In the genomic region with DNA sequence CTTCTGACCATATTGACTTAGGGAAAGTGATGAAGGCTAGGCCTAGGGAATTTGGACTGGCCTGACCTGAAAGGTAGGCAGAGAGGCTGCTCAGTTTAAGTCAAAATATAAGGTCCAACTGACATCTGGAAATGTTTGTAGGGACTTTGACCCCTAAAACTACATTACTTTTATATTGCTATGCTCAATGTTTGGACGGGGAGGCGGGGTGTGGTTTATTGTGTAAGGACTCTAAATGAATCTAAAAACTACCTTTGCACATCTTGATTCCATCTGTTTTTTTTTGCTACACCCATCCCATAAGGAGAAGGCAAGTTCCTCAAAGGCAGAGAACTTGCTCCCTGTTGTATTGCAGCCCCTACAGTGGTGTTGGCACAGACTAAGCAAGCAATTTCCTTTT, we compare ENCODE assay signal across 27 cellular contexts.
"Had no signal": no experiment of that assay in that cellular context is flagged by ENCODE, and none has a peak within 500 bp of the region (broad histone marks: within the 10 kb centered on the region; RNA-seq: fewer than 3 reads in every experiment).

No MANE protein-coding gene starts in this region.

- H3K27ac ChIP-seq: body of pancreas, SJCRH30 had no signal

- H3K4me2 ChIP-seq: SK-N-SH had no signal

- DNase-seq: activated CD4-positive, alpha-beta T cell treated with anti-CD3 and anti-CD28 coated beads for 48 hours; activated CD4-positive, alpha-beta T cell treated with anti-CD3 and anti-CD28 coated beads, Interleukin-2, amount 50 U/mL, for 4 hours; activated CD4-positive, CD25-positive, alpha-beta regulatory T cell treated with anti-CD3 and anti-CD28 coated beads, Interleukin-2, amount 50 U/mL, for 72 hours; activated CD8-positive, alpha-beta memory T cell treated with anti-CD3 and anti-CD28 coated beads, Interleukin-2, amount 50 U/mL, for 48 hours; activated CD8-positive, alpha-beta T cell treated with anti-CD3 and anti-CD28 coated beads, Interleukin-2, amount 10 ng/mL, durations not matched to agents 7 days and 5 days; activated effector memory CD4-positive, alpha-beta T cell treated with Interleukin-2 at 50 U/mL for 16 hours; activated naive CD4-positive, alpha-beta T cell; activated T-cell treated with anti-CD3 and anti-CD28 coated beads, Interleukin-2, amount 50 U/mL, for 1 hour; aorta; body of pancreas; Kasumi-1; KBM-7; NCI-H1092; NCI-H1417; NCI-H1930; NCI-H2171 treated with DMSO at 0.1 percent for 48 hours; NCI-H69; NK-92 treated with Interleukin-12 subunit alpha and Interleukin-12 subunit beta, amount 100 ng/mL, for 24 hours; OCI-M1; Right ventricle myocardium superior; RPMI8226; SJCRH30; SK-N-SH; T-helper 1 cell had no signal

- H3K36me3 ChIP-seq: SJCRH30 had no signal

- H3K27me3 ChIP-seq: body of pancreas had no signal

- H3K9me3 Mint-ChIP-seq: activated naive CD4-positive, alpha-beta T cell treated with anti-CD3 and anti-CD28 coated beads, Interleukin-2, amount 50 U/mL, for 24 hours had no signal

- H3K9ac ChIP-seq: SK-N-SH had no signal

- H3K36me3 Mint-ChIP-seq: activated naive CD4-positive, alpha-beta T cell treated with anti-CD3 and anti-CD28 coated beads, Interleukin-2, amount 50 U/mL, for 24 hours; WTC11 had no signal

- H3K4me3 ChIP-seq: body of pancreas, SJCRH30 had no signal

- ATAC-seq: activated CD8-positive, alpha-beta T cell treated with anti-CD3 and anti-CD28 coated beads, Interleukin-2, amount 10 ng/mL, durations not matched to agents 7 days and 5 days; body of pancreas; Panc1; WTC11 had no signal

- H3K4me1 Mint-ChIP-seq: activated naive CD4-positive, alpha-beta T cell treated with anti-CD3 and anti-CD28 coated beads, Interleukin-2, amount 50 U/mL, for 24 hours had no signal

- H3K4me3 Mint-ChIP-seq: activated CD8-positive, alpha-beta T cell treated with anti-CD3 and anti-CD28 coated beads, Interleukin-2, amount 10 ng/mL, durations not matched to agents 7 days and 5 days; activated naive CD4-positive, alpha-beta T cell treated with anti-CD3 and anti-CD28 coated beads, Interleukin-2, amount 50 U/mL, for 24 hours; WTC11 had no signal

- H3K27ac Mint-ChIP-seq: activated CD8-positive, alpha-beta T cell treated with anti-CD3 and anti-CD28 coated beads, Interleukin-2, amount 10 ng/mL, durations not matched to agents 7 days and 5 days; activated naive CD4-positive, alpha-beta T cell treated with anti-CD3 and anti-CD28 coated beads, Interleukin-2, amount 50 U/mL, for 24 hours; WTC11 had no signal

- H3K4me1 ChIP-seq: body of pancreas, SJCRH30 had no signal

- H3K9me3 ChIP-seq: body of pancreas, SJCRH30, SK-N-SH had no signal
